Comparison of ENCODE assay signal across 13 cellular contexts in genomic region chr13:114059946-114060860, GRCh38.
DNase-seq lines count a peak whose midpoint lies in the region; ATAC-seq lines count a peak whose summit lies in the region.
"Had no signal": no experiment of that assay in that cellular context is flagged by ENCODE, and none has a peak within 500 bp of the region (broad histone marks: within the 10 kb centered on the region; RNA-seq: fewer than 3 reads in every experiment).

No MANE protein-coding gene starts in this region.

- H2AFZ ChIP-seq in mesenchymal stem cell (ENCODE audit: low read depth, low read length) = no peak overlapping the region

- ATAC-seq in activated T-cell treated with anti-CD3 and anti-CD28 coated beads, Interleukin-2, amount 50 U/mL, for 72 hours (replicated peaks in 1 of 2) = no peak
- ATAC-seq: A549 had no signal

- peak overlapping the region; percentile 26 for H3K9ac ChIP-seq in mesenchymal stem cell (ENCODE audit: low read length)

- H3K9me3 Mint-ChIP-seq in activated T-cell treated with anti-CD3 and anti-CD28 coated beads, Interleukin-2, amount 50 U/mL, for 72 hours = no peaks in the 10 kb centered on the region
- H3K9me3 Mint-ChIP-seq: memory B cell had no signal

- H3K4me3 ChIP-seq in mesenchymal stem cell (ENCODE audit: insufficient read depth in 1 of 2, low read depth in 1 of 2, low read length in 2 of 2) (no peak overlapping the region), thymus (ENCODE audit: low read length) (no peak overlapping the region)
- H3K4me3 ChIP-seq: A549, testis had no signal

- peak overlapping the region; percentile 73 for H4K91ac ChIP-seq in mesenchymal stem cell (ENCODE audit: low read length)

- peaks cover 2 to 4% of the 10 kb centered on the region in 2 donors for H3K36me3 Mint-ChIP-seq in activated T-cell treated with anti-CD3 and anti-CD28 coated beads, Interleukin-2, amount 50 U/mL, for 72 hours (ENCODE audit: insufficient read depth in 2 of 2)

- no peak overlapping the region for H2BK120ac ChIP-seq in mesenchymal stem cell (ENCODE audit: low read depth, low read length)

- WGBS in adipose tissue, 3 donors = 84 to 88% (median 88%) methylated on average over 51 to 53 of the region's 53 CpGs
- 93% methylated on average over 53 of the region's 53 CpGs for WGBS in mesenchymal stem cell
- WGBS in thymus = 94% methylated on average over 53 of the region's 53 CpGs

- peaks cover 2% of the 10 kb centered on the region for H3K79me1 ChIP-seq in mesenchymal stem cell (replicated peaks; ENCODE audit: low read length, poor library complexity, severe bottlenecking)

- peak overlapping the region; percentile 10 for H3K27ac ChIP-seq in adipose tissue (ENCODE audit: low read depth, low read length)
- no peak overlapping the region for H3K27ac ChIP-seq in mesenchymal stem cell (ENCODE audit: low read length, poor library complexity, severe bottlenecking)
- peak overlapping the region; percentile 55 for H3K27ac ChIP-seq in thymus (ENCODE audit: low read depth)
- H3K27ac ChIP-seq: testis had no signal

- peak overlapping the region in 1 of 2 experiments; percentile 25 for H3K18ac ChIP-seq in mesenchymal stem cell (ENCODE audit: low read depth in 1 of 2, low read length in 2 of 2)

- H2AK5ac ChIP-seq in mesenchymal stem cell (ENCODE audit: low read length, severe bottlenecking) = peak overlapping the region; percentile 80

- peak overlapping the region in 1 of 2 experiments; percentile 49 for H3K4ac ChIP-seq in mesenchymal stem cell (ENCODE audit: low read depth in 1 of 2, low read length in 2 of 2)

- peak overlapping the region; percentile 34 for H3K27ac Mint-ChIP-seq in activated T-cell treated with anti-CD3 and anti-CD28 coated beads, Interleukin-2, amount 50 U/mL, for 72 hours

- H2BK5ac ChIP-seq in mesenchymal stem cell (ENCODE audit: low read depth, low read length, poor library complexity, severe bottlenecking) = no peak overlapping the region

- H3K36me3 ChIP-seq in mesenchymal stem cell (ENCODE audit: control insufficient read depth in 1 of 2, insufficient read depth in 2 of 2, low read depth in 1 of 2, low read length in 2 of 2) = peaks cover 37 to 64% of the 10 kb centered on the region in 2 experiments
- H3K36me3 ChIP-seq in thymus (ENCODE audit: control insufficient read depth, insufficient read depth) = peaks cover 18% of the 10 kb centered on the region

- DNase-seq in activated T-cell treated with anti-CD3 and anti-CD28 coated beads, Interleukin-2, amount 50 U/mL, for 72 hours = no peak
- DNase-seq in activated T-cell treated with anti-CD3 and anti-CD28 coated beads for 4 hours = no peak
- DNase-seq in mesenchymal stem cell = no peak
- DNase-seq in NCI-H510A treated with DMSO at 0.1 percent for 48 hours (lab: John Stamatoyannopoulos, UW) = no peak
- no peak for DNase-seq in EL
- DNase-seq in activated CD4-positive, CD25-positive, alpha-beta regulatory T cell (lab: John Stamatoyannopoulos, UW) = no peak
- DNase-seq: activated CD4-positive, alpha-beta T cell treated with anti-CD3 and anti-CD28 coated beads for 1 hour; NCI-H2107; testis had no signal

- H3K27me3 ChIP-seq in mesenchymal stem cell (ENCODE audit: control insufficient read depth in 1 of 2, insufficient read depth in 1 of 2, low read length in 2 of 2) = no peaks in the 10 kb centered on the region
- no peaks in the 10 kb centered on the region for H3K27me3 ChIP-seq in thymus (ENCODE audit: control insufficient read depth, insufficient read depth)
- H3K27me3 ChIP-seq: testis had no signal

- H3K14ac ChIP-seq in mesenchymal stem cell (ENCODE audit: low read length in 2 of 2) = peak overlapping the region in 1 of 2 experiments; percentile 50

- H2BK15ac ChIP-seq in mesenchymal stem cell (ENCODE audit: low read depth, poor library complexity, severe bottlenecking) = peak overlapping the region; percentile 78

- H3K4me3 Mint-ChIP-seq in activated T-cell treated with anti-CD3 and anti-CD28 coated beads, Interleukin-2, amount 50 U/mL, for 72 hours = no peak overlapping the region
- H3K4me3 Mint-ChIP-seq: memory B cell had no signal

- peak overlapping the region in 1 of 2 experiments; percentile 12 for H2BK12ac ChIP-seq in mesenchymal stem cell (ENCODE audit: low read length in 2 of 2)

- H3K4me1 ChIP-seq in mesenchymal stem cell (ENCODE audit: control insufficient read depth, insufficient read depth, low read depth, low read length) = peaks cover 73% of the 10 kb centered on the region
- peaks cover 9% of the 10 kb centered on the region for H3K4me1 ChIP-seq in thymus (ENCODE audit: control insufficient read depth, insufficient read depth, low read length)

- no peak overlapping the region for H3K4me2 ChIP-seq in mesenchymal stem cell (ENCODE audit: low read length, poor library complexity, severe bottlenecking)
- H3K4me2 ChIP-seq: A549 had no signal

- H4K8ac ChIP-seq in mesenchymal stem cell (ENCODE audit: low read length) = peak overlapping the region; percentile 57

- H3K27me3 Mint-ChIP-seq in activated T-cell treated with anti-CD3 and anti-CD28 coated beads, Interleukin-2, amount 50 U/mL, for 72 hours (ENCODE audit: low read depth) = no peaks in the 10 kb centered on the region
- H3K27me3 Mint-ChIP-seq: memory B cell had no signal

- H3K4me1 Mint-ChIP-seq in activated T-cell treated with anti-CD3 and anti-CD28 coated beads, Interleukin-2, amount 50 U/mL, for 72 hours (ENCODE audit: low read depth) = peaks cover 44% of the 10 kb centered on the region

- H3K9me3 ChIP-seq in mesenchymal stem cell (ENCODE audit: control insufficient read depth, low read length) (no peaks in the 10 kb centered on the region), thymus (ENCODE audit: control insufficient read depth) (no peaks in the 10 kb centered on the region)
- H3K9me3 ChIP-seq: A549, testis had no signal

- peak overlapping the region in 1 of 2 experiments; percentile 6 for H3K23ac ChIP-seq in mesenchymal stem cell (ENCODE audit: low read length in 2 of 2)
